ENCODE assay signal across 14 cellular contexts in the genomic region with DNA sequence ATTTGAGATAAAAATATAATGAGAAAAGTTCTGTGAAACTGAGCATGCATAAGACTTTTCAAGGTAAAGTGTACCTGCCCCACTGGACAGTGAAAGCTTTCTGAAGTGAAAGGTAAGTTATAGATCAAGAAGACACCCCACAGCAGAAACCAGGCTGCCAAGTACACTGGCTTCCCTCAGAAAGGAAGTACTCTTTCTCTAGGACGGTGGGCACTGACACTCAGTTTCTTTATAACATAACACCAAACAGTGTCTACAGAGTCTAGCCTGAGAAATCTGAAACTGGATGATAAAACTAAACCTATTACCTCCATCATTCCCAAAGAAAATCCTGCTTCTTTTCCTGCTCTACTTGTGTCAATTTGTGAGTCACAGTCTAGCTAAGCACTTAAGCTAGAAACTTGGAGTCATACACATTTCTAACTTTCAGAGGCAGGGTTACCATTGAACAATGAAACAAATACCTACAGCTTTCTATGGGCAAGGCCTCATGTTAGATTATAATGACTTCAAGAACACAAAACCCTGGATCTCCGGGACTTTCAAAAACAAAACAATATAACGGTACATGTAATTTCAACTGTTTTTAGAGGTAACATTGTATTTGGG.
DNase-seq lines count a peak whose midpoint lies in the region; ATAC-seq and TF ChIP-seq lines count a peak whose summit lies in the region.
"Had no signal": no experiment of that assay in that cellular context is flagged by ENCODE, and none has a peak within 500 bp of the region (broad histone marks: within the 10 kb centered on the region; RNA-seq: fewer than 3 reads in every experiment).

No MANE protein-coding gene starts in this region.

- peak overlapping the region; percentile 64 for H3K4me3 Mint-ChIP-seq in activated CD8-positive, alpha-beta memory T cell treated with anti-CD3 and anti-CD28 coated beads, Interleukin-2, amount 10 ng/mL, durations not matched to agents 7 days and 5 days
- H3K4me3 Mint-ChIP-seq in T-helper 2 cell treated with Interferon-gamma antibody and Interleukin-4, amounts not matched to agents 5 μg/mL and 100 μg/mL, for 36 hours, result peak overlapping the region; percentile 58
- H3K4me3 Mint-ChIP-seq in stimulated activated effector memory CD8-positive, alpha-beta T cell treated with anti-CD3 and anti-CD28 coated beads, Interleukin-12 subunit alpha, Interleukin-12 subunit beta, amount 100 ng/mL, for 72 hours, result peak overlapping the region; percentile 52

- peaks cover 35% of the 10 kb centered on the region for H3K4me1 Mint-ChIP-seq in activated CD8-positive, alpha-beta memory T cell treated with anti-CD3 and anti-CD28 coated beads, Interleukin-2, amount 10 ng/mL, durations not matched to agents 7 days and 5 days
- peaks cover 35% of the 10 kb centered on the region for H3K4me1 Mint-ChIP-seq in T-helper 2 cell treated with Interferon-gamma antibody and Interleukin-4, amounts not matched to agents 5 μg/mL and 100 μg/mL, for 36 hours (ENCODE audit: low read depth)
- H3K4me1 Mint-ChIP-seq in stimulated activated effector memory CD8-positive, alpha-beta T cell treated with anti-CD3 and anti-CD28 coated beads, Interleukin-12 subunit alpha, Interleukin-12 subunit beta, amount 100 ng/mL, for 72 hours, result peaks cover 22% of the 10 kb centered on the region

- H3K9me2 ChIP-seq in PC-9 (ENCODE audit: insufficient read depth), result no peaks in the 10 kb centered on the region

- peaks cover 43% of the 10 kb centered on the region for H3K36me3 Mint-ChIP-seq in activated CD8-positive, alpha-beta memory T cell treated with anti-CD3 and anti-CD28 coated beads, Interleukin-2, amount 10 ng/mL, durations not matched to agents 7 days and 5 days
- H3K36me3 Mint-ChIP-seq in T-helper 2 cell treated with Interferon-gamma antibody and Interleukin-4, amounts not matched to agents 5 μg/mL and 100 μg/mL, for 36 hours (ENCODE audit: low read depth), result peaks cover 50% of the 10 kb centered on the region
- H3K36me3 Mint-ChIP-seq in stimulated activated effector memory CD8-positive, alpha-beta T cell treated with anti-CD3 and anti-CD28 coated beads, Interleukin-12 subunit alpha, Interleukin-12 subunit beta, amount 100 ng/mL, for 72 hours, result peaks cover 38% of the 10 kb centered on the region

- BruUV-seq in PC-9 (replicated peaks; lab: Mats Ljungman, UMichigan), result no TSS peak

- H3K27me3 ChIP-seq in PC-9 (ENCODE audit: insufficient read depth, low read depth), result no peaks in the 10 kb centered on the region
- H3K27me3 ChIP-seq: brain microvascular endothelial cell, right atrium auricular region, vagina had no signal

- H2AFZ ChIP-seq in PC-9, result no peak overlapping the region

- H3K79me2 ChIP-seq in PC-9 (ENCODE audit: low read depth), result no peaks in the 10 kb centered on the region

- no peaks in the 10 kb centered on the region for H3K9me3 ChIP-seq in PC-9 (ENCODE audit: insufficient read depth, low read depth)
- H3K9me3 ChIP-seq: right atrium auricular region, vagina had no signal

- CTCF ChIA-PET in activated CD8-positive, alpha-beta memory T cell treated with anti-CD3 and anti-CD28 coated beads, Interleukin-2, amount 10 ng/mL, durations not matched to agents 7 days and 5 days (lab: Charles Lee), result interaction anchor here (0.9 to 2.1 kb wide), 2 partner anchors 15 to 43 kb away, joined by 3 to 6 read pairs; no protein-coding TSS in a partner anchor
- CTCF ChIA-PET in PC-9 (lab: Charles Lee), result no interaction called here

- no peaks in the 10 kb centered on the region for H3K36me3 ChIP-seq in PC-9 (ENCODE audit: low read depth)

- no peaks in the 10 kb centered on the region for H4K20me1 ChIP-seq in PC-9 (ENCODE audit: insufficient read depth)

- POLR2A ChIA-PET in PC-9 (lab: Charles Lee; ENCODE audit: unreplicated experiment), result no interaction called here

- H3K27me3 Mint-ChIP-seq in activated CD8-positive, alpha-beta memory T cell treated with anti-CD3 and anti-CD28 coated beads, Interleukin-2, amount 10 ng/mL, durations not matched to agents 7 days and 5 days, result no peaks in the 10 kb centered on the region
- no peaks in the 10 kb centered on the region for H3K27me3 Mint-ChIP-seq in T-helper 2 cell treated with Interferon-gamma antibody and Interleukin-4, amounts not matched to agents 5 μg/mL and 100 μg/mL, for 36 hours (ENCODE audit: low read depth)
- H3K27me3 Mint-ChIP-seq: IgD-negative memory B cell had no signal

- H3K27ac ChIP-seq in PC-9 (no peak overlapping the region), substantia nigra (ENCODE audit: low read depth, low read length, poor library complexity, severe bottlenecking) (no peak overlapping the region)
- H3K27ac ChIP-seq: brain microvascular endothelial cell, epithelial cell of prostate, right atrium auricular region, vagina had no signal

- H3K9me3 Mint-ChIP-seq in activated CD8-positive, alpha-beta memory T cell treated with anti-CD3 and anti-CD28 coated beads, Interleukin-2, amount 10 ng/mL, durations not matched to agents 7 days and 5 days (ENCODE audit: low read depth), result peaks cover 8% of the 10 kb centered on the region
- peaks cover 15% of the 10 kb centered on the region for H3K9me3 Mint-ChIP-seq in T-helper 2 cell treated with Interferon-gamma antibody and Interleukin-4, amounts not matched to agents 5 μg/mL and 100 μg/mL, for 36 hours
- no peaks in the 10 kb centered on the region for H3K9me3 Mint-ChIP-seq in stimulated activated effector memory CD8-positive, alpha-beta T cell treated with anti-CD3 and anti-CD28 coated beads, Interleukin-12 subunit alpha, Interleukin-12 subunit beta, amount 100 ng/mL, for 72 hours

- H3K27ac Mint-ChIP-seq in activated CD8-positive, alpha-beta memory T cell treated with anti-CD3 and anti-CD28 coated beads, Interleukin-2, amount 10 ng/mL, durations not matched to agents 7 days and 5 days, result peak overlapping the region; percentile 92
- peak overlapping the region; percentile 89 for H3K27ac Mint-ChIP-seq in T-helper 2 cell treated with Interferon-gamma antibody and Interleukin-4, amounts not matched to agents 5 μg/mL and 100 μg/mL, for 36 hours
- H3K27ac Mint-ChIP-seq in stimulated activated effector memory CD8-positive, alpha-beta T cell treated with anti-CD3 and anti-CD28 coated beads, Interleukin-12 subunit alpha, Interleukin-12 subunit beta, amount 100 ng/mL, for 72 hours, result no peak overlapping the region
- H3K27ac Mint-ChIP-seq: IgD-negative memory B cell had no signal

- no peaks in the 10 kb centered on the region for H3K4me1 ChIP-seq in PC-9 (replicated peaks; ENCODE audit: insufficient read depth)
- H3K4me1 ChIP-seq: right atrium auricular region, vagina had no signal

- no peak for TF ChIP-seq CTCF in PC-9 (conservative IDR thresholded peaks at IDR 0.05)

- ATAC-seq in activated CD8-positive, alpha-beta memory T cell treated with anti-CD3 and anti-CD28 coated beads, Interleukin-2, amount 10 ng/mL, durations not matched to agents 7 days and 5 days, result peak; percentile 45
- peak; percentile 9 for ATAC-seq in HG02840 (IDR thresholded peaks at IDR 0.05; ENCODE audit: low FRiP score, unreplicated experiment)
- ATAC-seq in stimulated activated effector memory CD8-positive, alpha-beta T cell treated with anti-CD3 and anti-CD28 coated beads, Interleukin-12 subunit alpha, Interleukin-12 subunit beta, amount 100 ng/mL, for 72 hours, result peak; percentile 60

- H3K4me2 ChIP-seq in PC-9, result no peak overlapping the region

- DNase-seq in activated CD8-positive, alpha-beta memory T cell treated with anti-CD3 and anti-CD28 coated beads, Interleukin-2, amount 10 ng/mL, durations not matched to agents 7 days and 5 days, result no peak
- no peak for DNase-seq in activated CD8-positive, alpha-beta memory T cell treated with anti-CD3 and anti-CD28 coated beads, Interleukin-2, amount 50 U/mL, for 48 hours
- DNase-seq in T-helper 2 cell treated with Interferon-gamma antibody and Interleukin-4, amounts not matched to agents 5 μg/mL and 100 μg/mL, for 36 hours (ENCODE audit: low spot score), result no peak
- no peak for DNase-seq in stimulated activated effector memory CD8-positive, alpha-beta T cell treated with anti-CD3 and anti-CD28 coated beads, Interleukin-12 subunit alpha, Interleukin-12 subunit beta, amount 100 ng/mL, for 72 hours (ENCODE audit: low spot score in 2 of 2)
- DNase-seq in PC-9 (no peak), substantia nigra (lab: John Stamatoyannopoulos, UW) (no peak), HUDEP-2 (lab: John Stamatoyannopoulos, UW; ENCODE audit: unreplicated experiment in 76 of 76) (no peak)
- DNase-seq: ACHN, brain microvascular endothelial cell had no signal

- intact Hi-C loops in PC-9 (cut with micrococcal nuclease; ENCODE audit: unreplicated experiment), result no loop called here

- H3K4me3 ChIP-seq in PC-9, result no peak overlapping the region
- H3K4me3 ChIP-seq: right atrium auricular region, vagina had no signal

- H3F3A ChIP-seq in PC-9 (ENCODE audit: insufficient read depth, low read depth), result no peaks in the 10 kb centered on the region

Comparison
In these comparisons a context has a peak if more than half of its experiments do, and no peak if none do; other contexts are left out.
1. ATAC-seq: peak in every context shown above with its lines; median percentile 60 in stimulated activated effector memory CD8-positive, alpha-beta T cell treated with anti-CD3 and anti-CD28 coated beads, Interleukin-12 subunit alpha, Interleukin-12 subunit beta, amount 100 ng/mL, for 72 hours; 45 in activated CD8-positive, alpha-beta memory T cell treated with anti-CD3 and anti-CD28 coated beads, Interleukin-2, amount 10 ng/mL, durations not matched to agents 7 days and 5 days; 9 in HG02840.